ENCODE assay signal across 30 cellular contexts in genomic region chr14:100523131-100523530, GRCh38.
DNase-seq lines count a peak whose midpoint lies in the region; ATAC-seq and TF ChIP-seq lines count a peak whose summit lies in the region.
"Had no signal": no experiment of that assay in that cellular context is flagged by ENCODE, and none has a peak within 500 bp of the region (broad histone marks: within the 10 kb centered on the region; RNA-seq: fewer than 3 reads in every experiment).

No MANE protein-coding gene starts in this region.

- TF ChIP-seq CTCF in GM10266 (IDR thresholded peaks at IDR 0.05; ENCODE audit: control insufficient read depth, insufficient read depth, low read depth, missing control alignments) (no peak), osteocyte (IDR thresholded peaks at IDR 0.05) (no peak), BE2C (IDR thresholded peaks at IDR 0.05; ENCODE audit: low read depth, low read length) (no peak)

- no peak overlapping the region for H3K4me3 Mint-ChIP-seq in activated CD8-positive, alpha-beta memory T cell treated with anti-CD3 and anti-CD28 coated beads, Interleukin-2, amount 10 ng/mL, durations not matched to agents 7 days and 5 days
- H3K4me3 Mint-ChIP-seq in osteocyte (ENCODE audit: unreplicated experiment): no peak overlapping the region
- H3K4me3 Mint-ChIP-seq: activated CD8-positive, alpha-beta T cell treated with anti-CD3 and anti-CD28 coated beads, Interleukin-2, amount 10 ng/mL, durations not matched to agents 7 days and 5 days; activated naive CD8-positive, alpha-beta T cell treated with anti-CD3 and anti-CD28 coated beads, Interleukin-2, amount 10 ng/mL, durations not matched to agents 7 days and 5 days; CD8-positive, alpha-beta T cell; mesothelial cell of epicardium had no signal

- no peaks in the 10 kb centered on the region for H3K9me3 Mint-ChIP-seq in activated CD8-positive, alpha-beta memory T cell treated with anti-CD3 and anti-CD28 coated beads, Interleukin-2, amount 10 ng/mL, durations not matched to agents 7 days and 5 days (ENCODE audit: low read depth)
- H3K9me3 Mint-ChIP-seq in osteocyte (ENCODE audit: unreplicated experiment): no peaks in the 10 kb centered on the region
- H3K9me3 Mint-ChIP-seq: activated naive CD8-positive, alpha-beta T cell treated with anti-CD3 and anti-CD28 coated beads, Interleukin-2, amount 10 ng/mL, durations not matched to agents 7 days and 5 days; CD8-positive, alpha-beta T cell; mesothelial cell of epicardium had no signal

- H3K4me1 Mint-ChIP-seq in activated CD8-positive, alpha-beta memory T cell treated with anti-CD3 and anti-CD28 coated beads, Interleukin-2, amount 10 ng/mL, durations not matched to agents 7 days and 5 days: no peaks in the 10 kb centered on the region
- peaks cover 8% of the 10 kb centered on the region for H3K4me1 Mint-ChIP-seq in osteocyte (ENCODE audit: unreplicated experiment)
- H3K4me1 Mint-ChIP-seq: activated naive CD8-positive, alpha-beta T cell treated with anti-CD3 and anti-CD28 coated beads, Interleukin-2, amount 10 ng/mL, durations not matched to agents 7 days and 5 days; mesothelial cell of epicardium; naive B cell had no signal

- ATAC-seq in activated CD8-positive, alpha-beta memory T cell treated with anti-CD3 and anti-CD28 coated beads, Interleukin-2, amount 10 ng/mL, durations not matched to agents 7 days and 5 days: no peak
- ATAC-seq: activated CD8-positive, alpha-beta T cell treated with anti-CD3 and anti-CD28 coated beads, Interleukin-2, amount 10 ng/mL, durations not matched to agents 7 days and 5 days; CD8-positive, alpha-beta T cell had no signal

- no peak overlapping the region for H3K27ac Mint-ChIP-seq in activated CD8-positive, alpha-beta memory T cell treated with anti-CD3 and anti-CD28 coated beads, Interleukin-2, amount 10 ng/mL, durations not matched to agents 7 days and 5 days
- H3K27ac Mint-ChIP-seq in osteocyte (ENCODE audit: unreplicated experiment): no peak overlapping the region
- H3K27ac Mint-ChIP-seq: activated CD8-positive, alpha-beta T cell treated with anti-CD3 and anti-CD28 coated beads, Interleukin-2, amount 10 ng/mL, durations not matched to agents 7 days and 5 days; activated naive CD8-positive, alpha-beta T cell treated with anti-CD3 and anti-CD28 coated beads, Interleukin-2, amount 10 ng/mL, durations not matched to agents 7 days and 5 days; CD8-positive, alpha-beta T cell; mesothelial cell of epicardium; naive B cell had no signal

- H3K36me3 Mint-ChIP-seq in activated CD8-positive, alpha-beta memory T cell treated with anti-CD3 and anti-CD28 coated beads, Interleukin-2, amount 10 ng/mL, durations not matched to agents 7 days and 5 days: no peaks in the 10 kb centered on the region
- H3K36me3 Mint-ChIP-seq in osteocyte (ENCODE audit: unreplicated experiment): no peaks in the 10 kb centered on the region

- H3K9me3 ChIP-seq in BE2C: no peaks in the 10 kb centered on the region
- H3K9me3 ChIP-seq: testis, uterus had no signal

- H3K27me3 ChIP-seq in BE2C: no peaks in the 10 kb centered on the region
- H3K27me3 ChIP-seq: cardiac muscle cell, testis, uterus had no signal

- H3K4me3 ChIP-seq in BE2C (ENCODE audit: low read depth, low read length): no peak overlapping the region
- H3K4me3 ChIP-seq: cardiac muscle cell, skin epidermis, testis, uterus had no signal

- H3K4me1 ChIP-seq in BE2C: no peaks in the 10 kb centered on the region
- H3K4me1 ChIP-seq: uterus had no signal

- H3K36me3 ChIP-seq in BE2C: no peaks in the 10 kb centered on the region
- H3K36me3 ChIP-seq: cardiac muscle cell, uterus had no signal

- peak; percentile 36 for DNase-seq in activated CD8-positive, alpha-beta memory T cell treated with anti-CD3 and anti-CD28 coated beads, Interleukin-2, amount 50 U/mL, for 48 hours
- DNase-seq in activated CD8-positive, alpha-beta memory T cell treated with anti-CD3 and anti-CD28 coated beads, Interleukin-2, amount 10 ng/mL, durations not matched to agents 7 days and 5 days: no peak
- DNase-seq in GM10266 (ENCODE audit: extremely low spot score): peak; percentile 2
- peak; percentile 0 for DNase-seq in fibroblast of gingiva (ENCODE audit: low read depth)
- peak; percentile 77 for DNase-seq in osteocyte (ENCODE audit: extremely low spot score, unreplicated experiment)
- no peak for DNase-seq in MV-4-11 (lab: John Stamatoyannopoulos, UW)
- DNase-seq in BE2C: no peak
- no peak for DNase-seq in activated gamma-delta T cell (lab: John Stamatoyannopoulos, UW)
- DNase-seq: activated CD4-positive, CD25-positive, alpha-beta regulatory T cell treated with anti-CD3 and anti-CD28 coated beads, Interleukin-2, amount 50 U/mL, for 72 hours; activated CD8-positive, alpha-beta T cell treated with anti-CD3 and anti-CD28 coated beads, Interleukin-2, amount 10 ng/mL, durations not matched to agents 7 days and 5 days; activated effector memory CD4-positive, alpha-beta T cell treated with Interleukin-2 at 50 U/mL for 16 hours; activated naive CD8-positive, alpha-beta T cell treated with anti-CD3 and anti-CD28 coated beads, Interleukin-2, amount 10 ng/mL, durations not matched to agents 7 days and 5 days; activated T-cell treated with anti-CD3 and anti-CD28 coated beads for 4 hours; cortex of kidney; effector memory CD4-positive, alpha-beta T cell; erythroblast; HCEC 1CT; KG1; naive B cell; NCI-H2029; occipital lobe; retina; SIG-M5; stimulated activated naive CD4-positive, alpha-beta T cell treated with Interleukin-2 at 50 U/mL for 16 hours had no signal

- no peaks in the 10 kb centered on the region for H3K27me3 Mint-ChIP-seq in activated CD8-positive, alpha-beta memory T cell treated with anti-CD3 and anti-CD28 coated beads, Interleukin-2, amount 10 ng/mL, durations not matched to agents 7 days and 5 days
- no peaks in the 10 kb centered on the region for H3K27me3 Mint-ChIP-seq in osteocyte (ENCODE audit: unreplicated experiment)
- H3K27me3 Mint-ChIP-seq: activated naive CD8-positive, alpha-beta T cell treated with anti-CD3 and anti-CD28 coated beads, Interleukin-2, amount 10 ng/mL, durations not matched to agents 7 days and 5 days; naive B cell had no signal

- CTCF ChIA-PET in activated CD8-positive, alpha-beta memory T cell treated with anti-CD3 and anti-CD28 coated beads, Interleukin-2, amount 10 ng/mL, durations not matched to agents 7 days and 5 days (lab: Charles Lee): no interaction called here

Comparison
In these comparisons a context has a peak if more than half of its experiments do, and no peak if none do; other contexts are left out.
1. DNase-seq: peak in activated CD8-positive, alpha-beta memory T cell treated with anti-CD3 and anti-CD28 coated beads, Interleukin-2, amount 50 U/mL, for 48 hours (single experiment), GM10266 (single experiment), fibroblast of gingiva (single experiment) and osteocyte (single experiment); none in activated CD8-positive, alpha-beta memory T cell treated with anti-CD3 and anti-CD28 coated beads, Interleukin-2, amount 10 ng/mL, durations not matched to agents 7 days and 5 days (single experiment), MV-4-11 (single experiment), BE2C (single experiment) and activated gamma-delta T cell (single experiment).